Comparison of ENCODE assay signal across 12 cellular contexts in genomic region chr14:82075566-82075965, GRCh38.
A peak's percentile ranks its signal among the peaks of the same experiment; 100 is the strongest.
DNase-seq lines count a peak whose midpoint lies in the region; ATAC-seq, FAIRE-seq and TF ChIP-seq lines count a peak whose summit lies in the region.
"Had no signal": no experiment of that assay in that cellular context is flagged by ENCODE, and none has a peak within 500 bp of the region (broad histone marks: within the 10 kb centered on the region; RNA-seq: fewer than 3 reads in every experiment).

No MANE protein-coding gene starts in this region.

- no peaks in the 10 kb centered on the region for H3K4me1 Mint-ChIP-seq in activated CD8-positive, alpha-beta T cell treated with anti-CD3 and anti-CD28 coated beads, Interleukin-2, amount 10 ng/mL, durations not matched to agents 7 days and 5 days (ENCODE audit: low read depth)
- H3K4me1 Mint-ChIP-seq: memory B cell had no signal

- TF ChIP-seq EP300 in HepG2 (IDR thresholded peaks at IDR 0.05; ENCODE audit: low read depth in 2 of 2, low read length in 2 of 2) (no peak), HepG2 (CRISPR knock-in tag; IDR thresholded peaks at IDR 0.05; ENCODE audit: borderline replicate concordance) (no peak)

- no peak overlapping the region for H2AFZ ChIP-seq in HepG2 (ENCODE audit: low read length)

- H3K9ac ChIP-seq in HepG2 (ENCODE audit: insufficient read depth, low read depth, low read length): no peak overlapping the region

- TF ChIP-seq CTCF in HepG2 (CRISPR knock-in tag; IDR thresholded peaks at IDR 0.05): no peak

- H3K9me3 Mint-ChIP-seq in activated CD8-positive, alpha-beta T cell treated with anti-CD3 and anti-CD28 coated beads, Interleukin-2, amount 10 ng/mL, durations not matched to agents 7 days and 5 days (ENCODE audit: insufficient read depth): peaks cover 5% of the 10 kb centered on the region

- TF ChIP-seq POLR2A in HepG2 (IDR thresholded peaks at IDR 0.05; ENCODE audit: insufficient read depth in 1 of 2, low read depth in 2 of 2, low read length in 2 of 2): no peak

- FAIRE-seq in HepG2 (lab: Jason Lieb, UNC) (no peak), frontal cortex (lab: Jason Lieb, UNC) (no peak)

- CTCF ChIA-PET in activated CD8-positive, alpha-beta T cell treated with anti-CD3 and anti-CD28 coated beads, Interleukin-2, amount 10 ng/mL, durations not matched to agents 7 days and 5 days (lab: Charles Lee): no interaction called here
- CTCF ChIA-PET in HepG2 (lab: Yijun Ruan, JAX; ENCODE audit: low intra/inter-chr PET ratio, low total read pairs): no interaction called here

- WGBS in HepG2 (ENCODE audit: low lambda C conversion rate): 7% methylated on average over 3 of the region's 3 CpGs

- no peak for TF ChIP-seq RAD21 in HepG2 (CRISPR knock-in tag; IDR thresholded peaks at IDR 0.05)

- H4K20me1 ChIP-seq in HepG2 (ENCODE audit: insufficient read depth, low read length): no peaks in the 10 kb centered on the region

- peak; percentile 4 for DNase-seq in Daoy (ENCODE audit: low read depth)
- DNase-seq in HuH-7 (ENCODE audit: low spot score): peak; percentile 8
- peak; percentile 40 for DNase-seq in activated CD8-positive, alpha-beta T cell treated with anti-CD3 and anti-CD28 coated beads, Interleukin-2, amount 10 ng/mL, durations not matched to agents 7 days and 5 days
- DNase-seq in HepG2 (ENCODE audit: low spot score): no peak
- DNase-seq in frontal cortex (ENCODE audit: low spot score in 2 of 2): no peak
- DNase-seq in activated gamma-delta T cell (lab: John Stamatoyannopoulos, UW): no peak
- no peak for DNase-seq in 8988T
- DNase-seq: cerebellar nuclear complex, NCI-H1105, WERI-Rb-1 had no signal

- no peak overlapping the region for H3K27ac Mint-ChIP-seq in activated CD8-positive, alpha-beta T cell treated with anti-CD3 and anti-CD28 coated beads, Interleukin-2, amount 10 ng/mL, durations not matched to agents 7 days and 5 days
- H3K27ac Mint-ChIP-seq: memory B cell had no signal

- peaks cover 88% of the 10 kb centered on the region for H3K9me3 ChIP-seq in HepG2 (ENCODE audit: low read length)

- H3K27me3 ChIP-seq in HepG2 (ENCODE audit: control insufficient read depth in 1 of 2, insufficient read depth in 2 of 2, low read length in 2 of 2): no peaks in the 10 kb centered on the region

- H3K4me2 ChIP-seq in HepG2 (ENCODE audit: low read depth, low read length): no peak overlapping the region

- no TSS peak for BruUV-seq in HepG2 (replicated peaks; lab: Mats Ljungman, UMichigan)

- H3K36me3 ChIP-seq in HepG2 (replicated peaks in 1 of 2; ENCODE audit: control insufficient read depth in 1 of 2, insufficient read depth in 2 of 2, low read length in 2 of 2): no peaks in the 10 kb centered on the region
- H3K36me3 ChIP-seq: WERI-Rb-1 had no signal

- no peak overlapping the region for H3K4me3 Mint-ChIP-seq in activated CD8-positive, alpha-beta T cell treated with anti-CD3 and anti-CD28 coated beads, Interleukin-2, amount 10 ng/mL, durations not matched to agents 7 days and 5 days
- H3K4me3 Mint-ChIP-seq: memory B cell had no signal

- H3K79me2 ChIP-seq in HepG2 (ENCODE audit: insufficient read depth, low read length): no peaks in the 10 kb centered on the region

- H3K4me3 ChIP-seq in HepG2 (replicated peaks in 1 of 3; ENCODE audit: insufficient read depth in 1 of 3, low read depth in 2 of 3, low read length in 3 of 3): no peak overlapping the region

- no peak for ATAC-seq in activated CD8-positive, alpha-beta T cell treated with anti-CD3 and anti-CD28 coated beads, Interleukin-2, amount 10 ng/mL, durations not matched to agents 7 days and 5 days
- ATAC-seq in HepG2 (no peak), HG03097 (IDR thresholded peaks at IDR 0.05; ENCODE audit: low FRiP score, unreplicated experiment) (no peak)

- H3K27me3 Mint-ChIP-seq in activated CD8-positive, alpha-beta T cell treated with anti-CD3 and anti-CD28 coated beads, Interleukin-2, amount 10 ng/mL, durations not matched to agents 7 days and 5 days (ENCODE audit: low read depth): no peaks in the 10 kb centered on the region
- H3K27me3 Mint-ChIP-seq: memory B cell had no signal

- in situ Hi-C loops in HepG2 (cut with HindIII; ENCODE audit: extremely low pct_ligation_motif_present, low pct_unique_long_range_greater_than_20kb): no loop called here

- no peaks in the 10 kb centered on the region for H3K4me1 ChIP-seq in HepG2 (ENCODE audit: insufficient read depth, low read length)

- no peaks in the 10 kb centered on the region for H3K36me3 Mint-ChIP-seq in activated CD8-positive, alpha-beta T cell treated with anti-CD3 and anti-CD28 coated beads, Interleukin-2, amount 10 ng/mL, durations not matched to agents 7 days and 5 days (ENCODE audit: low read depth)
- H3K36me3 Mint-ChIP-seq: memory B cell had no signal

- intact Hi-C loops in HepG2 (cut with micrococcal nuclease; ENCODE audit: unreplicated experiment): no loop called here

- H3K27ac ChIP-seq in HepG2 (ENCODE audit: extremely low read length, insufficient read depth, low read length): no peak overlapping the region
- H3K27ac ChIP-seq: WERI-Rb-1 had no signal

- POLR2A ChIA-PET in activated CD8-positive, alpha-beta T cell treated with anti-CD3 and anti-CD28 coated beads, Interleukin-2, amount 10 ng/mL, durations not matched to agents 7 days and 5 days (lab: Charles Lee): no interaction called here
- POLR2A ChIA-PET in HepG2 (lab: Yijun Ruan, JAX): no interaction called here

TF ChIP-seq in HepG2, 621 proteins besides CTCF, POLR2A, EP300 and RAD21 (continues in another document):
- TF ChIP-seq CBX5 (CRISPR knock-in tag; IDR thresholded peaks at IDR 0.05; ENCODE audit: borderline replicate concordance) (no peak), HDAC2 (CRISPR knock-in tag; IDR thresholded peaks at IDR 0.05) (0 out of 2 replicates have a peak, but pooled peaks have one; percentile 18), MIER2 (CRISPR knock-in tag; IDR thresholded peaks at IDR 0.05) (peak; percentile 91), ZNF580 (CRISPR knock-in tag; IDR thresholded peaks at IDR 0.05; ENCODE audit: borderline replicate concordance, low read depth) (no peak), TEAD3 (CRISPR knock-in tag; optimal IDR thresholded peaks at IDR 0.05; ENCODE audit: borderline replicate concordance) (no peak), HMG20B (CRISPR knock-in tag; conservative IDR thresholded peaks at IDR 0.05) (no peak), ZBTB42 (CRISPR knock-in tag; IDR thresholded peaks at IDR 0.05) (no peak), ZNF777 (CRISPR knock-in tag; IDR thresholded peaks at IDR 0.05) (no peak), ZNF619 (CRISPR knock-in tag; IDR thresholded peaks at IDR 0.05) (no peak), ZHX2 (IDR thresholded peaks at IDR 0.05; ENCODE audit: low read depth) (no peak), ZHX2 (CRISPR knock-in tag; IDR thresholded peaks at IDR 0.05; ENCODE audit: borderline replicate concordance) (no peak)

Comparison
In these comparisons a context has a peak if more than half of its experiments do, and no peak if none do; other contexts are left out.
1. DNase-seq: peak in Daoy (single experiment), HuH-7 (single experiment) and activated CD8-positive, alpha-beta T cell treated with anti-CD3 and anti-CD28 coated beads, Interleukin-2, amount 10 ng/mL, durations not matched to agents 7 days and 5 days (single experiment); none in HepG2 (single experiment), frontal cortex (0 of 2), activated gamma-delta T cell (single experiment) and 8988T (single experiment).